ENCODE assay signal across 8 cellular contexts in genomic region chr20:38883081-38883980, GRCh38. TPM values are rescaled to one million over a fixed set of nuclear protein-coding genes. Genes with fewer than 3 reads are reported as not detected.
DNase-seq lines count a peak whose midpoint lies in the region; ATAC-seq and TF ChIP-seq lines count a peak whose summit lies in the region.

No MANE protein-coding gene starts in this region.

- no TSS peak for BruUV-seq in mammary epithelial cell (replicated peaks; lab: Mats Ljungman, UMichigan)

- H3K9me3 ChIP-seq in MG63 (no peaks in the 10 kb centered on the region), left lung (no peaks in the 10 kb centered on the region), mammary epithelial cell (replicated peaks; ENCODE audit: insufficient read depth, low read length) (no peaks in the 10 kb centered on the region)

- no peaks in the 10 kb centered on the region for H3K4me1 ChIP-seq in left lung
- peaks cover 8% of the 10 kb centered on the region for H3K4me1 ChIP-seq in mammary epithelial cell (ENCODE audit: insufficient read depth, low read length)

- no peak overlapping the region for H3K4me3 Mint-ChIP-seq in activated CD8-positive, alpha-beta T cell treated with anti-CD3 and anti-CD28 coated beads for 36 hours

- H3K27ac ChIP-seq in left lung (no peak overlapping the region), mammary epithelial cell (ENCODE audit: insufficient read depth, low read depth, low read length) (no peak overlapping the region), RWPE1 (no peak overlapping the region)

- H3K27me3 Mint-ChIP-seq in activated CD8-positive, alpha-beta T cell treated with anti-CD3 and anti-CD28 coated beads for 36 hours, result no peaks in the 10 kb centered on the region

- H2AFZ ChIP-seq in mammary epithelial cell (ENCODE audit: low read depth, low read length), result no peak overlapping the region

- H3K9me3 Mint-ChIP-seq in activated CD8-positive, alpha-beta T cell treated with anti-CD3 and anti-CD28 coated beads for 36 hours, result no peaks in the 10 kb centered on the region

- ATAC-seq in activated CD8-positive, alpha-beta T cell treated with anti-CD3 and anti-CD28 coated beads for 36 hours, result peak; percentile 17
- peak; percentile 20 for ATAC-seq in left lobe of liver
- ATAC-seq in left lung, result no peak

- peaks cover 4% of the 10 kb centered on the region; the same call in 1 of the 2 replicates for H3K27me3 ChIP-seq in MG63
- peaks cover 0 to 21% of the 10 kb centered on the region in 2 donors for H3K27me3 ChIP-seq in left lung
- H3K27me3 ChIP-seq in mammary epithelial cell (ENCODE audit: insufficient read depth, low read length), result peaks cover 3% of the 10 kb centered on the region

- no peak for TF ChIP-seq CTCF in activated CD8-positive, alpha-beta T cell treated with anti-CD3 and anti-CD28 coated beads for 36 hours (IDR thresholded peaks at IDR 0.05)
- no peak for TF ChIP-seq CTCF in left lung (IDR thresholded peaks at IDR 0.05)
- no peak for TF ChIP-seq CTCF in mammary epithelial cell (conservative IDR thresholded peaks at IDR 0.05 in 1 of 2, IDR thresholded peaks at IDR 0.05 in 1 of 2; ENCODE audit: extremely low read depth in 1 of 2, insufficient read depth in 1 of 2, low read depth in 1 of 2, low read length in 2 of 2)
- no peak for TF ChIP-seq CTCF in RWPE1 (conservative IDR thresholded peaks at IDR 0.05; ENCODE audit: low read depth)

- peaks cover 24% of the 10 kb centered on the region for H3K36me3 Mint-ChIP-seq in activated CD8-positive, alpha-beta T cell treated with anti-CD3 and anti-CD28 coated beads for 36 hours (ENCODE audit: low read depth)

- no peak overlapping the region for H3K4me2 ChIP-seq in mammary epithelial cell (ENCODE audit: insufficient read depth, low read depth, low read length)

- peaks cover 2% of the 10 kb centered on the region for H4K20me1 ChIP-seq in mammary epithelial cell (ENCODE audit: insufficient read depth, low read length)

- H3K4me1 Mint-ChIP-seq in activated CD8-positive, alpha-beta T cell treated with anti-CD3 and anti-CD28 coated beads for 36 hours (ENCODE audit: low read depth), result peaks cover 58% of the 10 kb centered on the region

- in situ Hi-C loops in mammary epithelial cell (cut with MboI; ENCODE audit: low sequenced_read_pairs in 2 of 2), result no loop called here

- intact Hi-C loops in activated CD8-positive, alpha-beta T cell treated with anti-CD3 and anti-CD28 coated beads for 36 hours (cut with micrococcal nuclease), result no loop called here
- intact Hi-C loops in left lung (cut with DNase I), result no loop called here
- intact Hi-C loops in mammary epithelial cell (cut with micrococcal nuclease), result no loop called here

- DNase-seq in D341Med (ENCODE audit: low spot score) (peak; percentile 61), MG63 (peak; percentile 45), left lobe of liver (ENCODE audit: low spot score) (no peak), left lung (no peak), mammary epithelial cell (no peak), RWPE1 (ENCODE audit: low spot score) (no peak), 8988T (no peak)
- no peak for DNase-seq in activated CD8-positive, alpha-beta T cell treated with anti-CD3 and anti-CD28 coated beads for 36 hours

- peak overlapping the region; percentile 75 for H3K27ac Mint-ChIP-seq in activated CD8-positive, alpha-beta T cell treated with anti-CD3 and anti-CD28 coated beads for 36 hours

- no peaks in the 10 kb centered on the region for H3K36me3 ChIP-seq in MG63
- no peaks in the 10 kb centered on the region for H3K36me3 ChIP-seq in left lung
- no peaks in the 10 kb centered on the region for H3K36me3 ChIP-seq in mammary epithelial cell (ENCODE audit: insufficient read depth, low read length)

- no peak overlapping the region for H3K4me3 ChIP-seq in MG63
- no peak overlapping the region for H3K4me3 ChIP-seq in left lung
- H3K4me3 ChIP-seq in mammary epithelial cell (replicated peaks in 1 of 3; ENCODE audit: insufficient read depth in 1 of 3, low read depth in 2 of 3, low read length in 3 of 3), result no peak overlapping the region

- dilution Hi-C loops in mammary epithelial cell (cut with HindIII; ENCODE audit: low sequenced_read_pairs), result no loop called here

- CTCF ChIA-PET in activated CD8-positive, alpha-beta T cell treated with anti-CD3 and anti-CD28 coated beads for 36 hours (lab: Charles Lee), result interaction anchor here (1.0 to 4.4 kb wide), 6 partner anchors 10 to 152 kb away, joined by 3 to 22 read pairs (median 4); partner anchors contain the start of gene PPP1R16B
- CTCF ChIA-PET in mammary epithelial cell (lab: Charles Lee; ENCODE audit: low non-redundant PET) (no interaction called here), RWPE1 (lab: Yijun Ruan, JAX) (interaction anchor here (0.6 to 2.4 kb wide), 3 partner anchors 10 to 891 kb away, joined by 3 to 17 read pairs (median 5); no protein-coding TSS in a partner anchor)

- H3K79me2 ChIP-seq in mammary epithelial cell (ENCODE audit: insufficient read depth, low read length), result no peaks in the 10 kb centered on the region

- POLR2A ChIA-PET in activated CD8-positive, alpha-beta T cell treated with anti-CD3 and anti-CD28 coated beads for 36 hours (lab: Charles Lee), result interaction anchor here (1.0 to 6.1 kb wide), 4 partner anchors 10 to 77 kb away, joined by 3 to 25 read pairs (median 13); partner anchors contain the start of gene PPP1R16B
- POLR2A ChIA-PET in RWPE1 (lab: Yijun Ruan, JAX; ENCODE audit: low non-redundant PET), result no interaction called here

- 13% methylated on average over 13 of the region's 20 CpGs for WGBS in mammary epithelial cell (ENCODE audit: low coverage, missing lambda C conversion rate)

- no peak overlapping the region for H3K9ac ChIP-seq in mammary epithelial cell (ENCODE audit: insufficient read depth, low read length)

RNA-seq across cellular contexts. Expression of gene FAM83D, which starts 42.9 kb away (rescaled TPM):
- total RNA-seq in MG63 (2014; rRNA removed; shearing (Covaris generic); ENCODE audit: low replicate concordance), result 71.5 and 73.9 TPM in 2 replicates
- total RNA-seq in activated CD8-positive, alpha-beta T cell treated with anti-CD3 and anti-CD28 coated beads for 36 hours, result 10 to 100 TPM; 12.6 to 13.8 TPM
- total RNA-seq in left lobe of liver (2.9 TPM), left lung (1 to 10 TPM; 1.5 to 8.5 TPM), mammary epithelial cell (10 to 100 TPM in 1 of 2 donors, 1 to 10 TPM in 1; 3.7 to 29.9 TPM)
- 52.5 TPM for polyA plus RNA-seq in mammary epithelial cell
- polyA minus RNA-seq in mammary epithelial cell, result 31.5 TPM

Comparison
In these comparisons a context has a peak if more than half of its experiments do, and no peak if none do; other contexts are left out.
1. DNase-seq: peak in D341Med (single experiment) and MG63 (single experiment); none in activated CD8-positive, alpha-beta T cell treated with anti-CD3 and anti-CD28 coated beads for 36 hours (single experiment), left lobe of liver (single experiment), left lung (0 of 2), mammary epithelial cell (single experiment), RWPE1 (single experiment) and 8988T (single experiment).